ENCODE assay signal across 27 cellular contexts in the genomic region with DNA sequence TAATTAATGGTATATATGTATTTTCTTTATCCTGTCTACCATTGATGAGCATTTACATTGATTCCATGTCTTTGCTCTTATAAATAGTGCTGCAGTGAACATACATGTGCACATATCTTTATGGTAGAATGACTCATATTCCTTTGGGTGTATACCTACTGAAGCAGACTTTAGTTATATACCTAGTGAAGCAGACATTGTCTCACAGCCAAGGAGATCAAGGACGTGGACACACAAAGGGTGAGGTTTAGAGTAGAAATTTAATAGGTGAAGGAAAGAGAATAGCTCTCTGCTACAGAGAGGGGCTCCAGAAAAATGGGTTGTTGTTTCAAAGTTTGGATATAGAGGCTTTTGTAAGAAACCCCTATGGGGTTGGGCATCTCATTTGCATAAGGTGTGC.
"Had no signal": no experiment of that assay in that cellular context is flagged by ENCODE, and none has a peak within 500 bp of the region (broad histone marks: within the 10 kb centered on the region; RNA-seq: fewer than 3 reads in every experiment).

No MANE protein-coding gene starts in this region.

- FAIRE-seq: TTC549 had no signal

- H3K36me3 ChIP-seq: ascending aorta had no signal

- H3K9me3 ChIP-seq: ascending aorta had no signal

- H3K27me3 ChIP-seq: ascending aorta had no signal

- H3K4me3 ChIP-seq: ascending aorta had no signal

- H3K27ac ChIP-seq: ascending aorta, VCaP had no signal

- DNase-seq: activated B cell treated with CpG ODN at 0.5 μM for 24 hours; activated CD4-positive, alpha-beta memory T cell treated with anti-CD3 and anti-CD28 coated beads, Interleukin-2, amount 10 ng/mL, durations not matched to agents 7 days and 5 days; activated CD4-positive, alpha-beta T cell treated with anti-CD3 and anti-CD28 coated beads for 4 hours; activated CD4-positive, alpha-beta T cell treated with anti-CD3 and anti-CD28 coated beads, Interleukin-2, amount 10 ng/mL, durations not matched to agents 24 days and 14 days; activated CD4-positive, alpha-beta T cell treated with anti-CD3 and anti-CD28 coated beads, Interleukin-2, amount 50 U/mL, for 48 hours; activated CD4-positive, CD25-positive, alpha-beta regulatory T cell treated with anti-CD3 and anti-CD28 coated beads, Interleukin-2, amount 50 U/mL, for 72 hours; activated CD8-positive, alpha-beta memory T cell treated with anti-CD3 and anti-CD28 coated beads for 24 hours; activated CD8-positive, alpha-beta memory T cell treated with anti-CD3 and anti-CD28 coated beads, Interleukin-2, amount 10 ng/mL, durations not matched to agents 7 days and 5 days; activated CD8-positive, alpha-beta memory T cell treated with anti-CD3 and anti-CD28 coated beads, Interleukin-2, amount 50 U/mL, for 48 hours; activated CD8-positive, alpha-beta T cell treated with anti-CD3 and anti-CD28 coated beads, Interleukin-2, amount 10 ng/mL, durations not matched to agents 7 days and 5 days; activated effector memory CD4-positive, alpha-beta T cell treated with Interleukin-2 at 50 U/mL for 16 hours; activated gamma-delta T cell; activated naive CD4-positive, alpha-beta T cell treated with anti-CD3 and anti-CD28 coated beads, Interleukin-2, amount 10 ng/mL, durations not matched to agents 7 days and 5 days; activated naive CD4-positive, alpha-beta T cell treated with Interleukin-2 at 50 U/mL for 16 hours; activated naive CD8-positive, alpha-beta T cell treated with anti-CD3 and anti-CD28 coated beads, Interleukin-2, amount 10 ng/mL, durations not matched to agents 7 days and 5 days; activated naive CD8-positive, alpha-beta T cell treated with anti-CD3 and anti-CD28 coated beads, Interleukin-2, amount 50 U/mL, for 24 hours; activated T-cell treated with anti-CD3 and anti-CD28 coated beads, Interleukin-2, amount 50 U/mL, for 24 hours; activated T-cell treated with anti-CD3 and anti-CD28 coated beads, Interleukin-2, amount 50 U/mL, for 48 hours; amygdala; anterior cingulate cortex; central memory CD4-positive, alpha-beta T cell; T-cell; T-helper 2 cell; T-helper 9 cell had no signal

- ATAC-seq: activated CD8-positive, alpha-beta memory T cell treated with anti-CD3 and anti-CD28 coated beads, Interleukin-2, amount 10 ng/mL, durations not matched to agents 7 days and 5 days; activated CD8-positive, alpha-beta T cell treated with anti-CD3 and anti-CD28 coated beads, Interleukin-2, amount 10 ng/mL, durations not matched to agents 7 days and 5 days; activated naive CD8-positive, alpha-beta T cell treated with anti-CD3 and anti-CD28 coated beads, Interleukin-2, amount 50 U/mL, for 24 hours; T-cell had no signal
